ENCODE assay signal across 8 cellular contexts in genomic region chr1:205319081-205320018, GRCh38. TPM values are rescaled to one million over a fixed set of nuclear protein-coding genes. Genes with fewer than 3 reads are reported as not detected.
DNase-seq lines count a peak whose midpoint lies in the region; ATAC-seq, FAIRE-seq and TF ChIP-seq lines count a peak whose summit lies in the region.

No MANE protein-coding gene starts in this region.

- no peak overlapping the region for H3K9ac ChIP-seq in KMS-11
- peak overlapping the region; percentile 71 to 84 for H3K9ac ChIP-seq in duodenal mucosa (ENCODE audit: low read depth in 1 of 2, low read length in 2 of 2)

- peak in 2 of 3 donors; percentile 33 to 50 for DNase-seq in CD4-positive, CD25-positive, alpha-beta regulatory T cell
- no peak for DNase-seq in SJSA1 (ENCODE audit: low read depth in 1 of 2, low spot score in 2 of 2)
- DNase-seq in urothelium cell line (ENCODE audit: low spot score): peak; percentile 48

- peak overlapping the region; percentile 54 for H3K27ac ChIP-seq in CD4-positive, CD25-positive, alpha-beta regulatory T cell (ENCODE audit: insufficient read depth, low read length, poor library complexity, severe bottlenecking)
- H3K27ac ChIP-seq in KMS-11 (peak overlapping the region; percentile 11; the same call in 1 of the 2 replicates), SJSA1 (no peak overlapping the region), duodenal mucosa (ENCODE audit: low read depth, low read length) (peak overlapping the region; percentile 71)

- no peaks in the 10 kb centered on the region for H3K9me3 ChIP-seq in CD4-positive, CD25-positive, alpha-beta regulatory T cell (ENCODE audit: control insufficient read depth in 2 of 2, low read length in 2 of 2)
- H3K9me3 ChIP-seq in SJSA1 (replicated peaks) (no peaks in the 10 kb centered on the region), duodenal mucosa (ENCODE audit: control insufficient read depth in 1 of 2, low read length in 2 of 2) (no peaks in the 10 kb centered on the region), mononuclear cell (ENCODE audit: low read depth, low read length) (no peaks in the 10 kb centered on the region)

- no peak for TF ChIP-seq CTCF in KMS-11 (conservative IDR thresholded peaks at IDR 0.05; ENCODE audit: low read depth, low read length)

- H3K27me3 ChIP-seq in CD4-positive, CD25-positive, alpha-beta regulatory T cell (ENCODE audit: control insufficient read depth, insufficient read depth, low read length): no peaks in the 10 kb centered on the region
- H3K27me3 ChIP-seq in KMS-11 (ENCODE audit: insufficient read depth, low read depth) (no peaks in the 10 kb centered on the region), SJSA1 (replicated peaks) (no peaks in the 10 kb centered on the region), duodenal mucosa (ENCODE audit: control insufficient read depth in 1 of 2, insufficient read depth in 2 of 2, low read length in 2 of 2) (no peaks in the 10 kb centered on the region), mononuclear cell (ENCODE audit: insufficient read depth, low read length) (no peaks in the 10 kb centered on the region)

- peak overlapping the region; percentile 97 to 100 (median 97) for H3K4me3 Mint-ChIP-seq in CD4-positive, CD25-positive, alpha-beta regulatory T cell

- H3K4me2 ChIP-seq in KMS-11: peak overlapping the region; percentile 94

- peaks cover 14 to 86% (median 69%) of the 10 kb centered on the region in 4 donors for H3K4me1 Mint-ChIP-seq in CD4-positive, CD25-positive, alpha-beta regulatory T cell

- H3K36me3 Mint-ChIP-seq in CD4-positive, CD25-positive, alpha-beta regulatory T cell: peaks cover 32% of the 10 kb centered on the region

- peaks cover 30% of the 10 kb centered on the region for H3K27me3 Mint-ChIP-seq in CD4-positive, CD25-positive, alpha-beta regulatory T cell

- ATAC-seq in CD4-positive, CD25-positive, alpha-beta regulatory T cell (ENCODE audit: low read depth in 2 of 2): peak; percentile 12 to 20
- ATAC-seq in HG02840 (IDR thresholded peaks at IDR 0.05; ENCODE audit: low FRiP score, unreplicated experiment) (no peak), GM18858 (IDR thresholded peaks at IDR 0.05; ENCODE audit: unreplicated experiment) (no peak)

- H3K36me3 ChIP-seq in CD4-positive, CD25-positive, alpha-beta regulatory T cell (ENCODE audit: control insufficient read depth, insufficient read depth, low read length): peaks cover 4% of the 10 kb centered on the region
- no peaks in the 10 kb centered on the region for H3K36me3 ChIP-seq in KMS-11 (ENCODE audit: insufficient read depth)
- peaks cover 7% of the 10 kb centered on the region; the same call in 1 of the 2 replicates for H3K36me3 ChIP-seq in SJSA1
- no peaks in the 10 kb centered on the region for H3K36me3 ChIP-seq in duodenal mucosa (ENCODE audit: control insufficient read depth in 1 of 2, insufficient read depth in 2 of 2, low read length in 2 of 2)

- H3K4me3 ChIP-seq in CD4-positive, CD25-positive, alpha-beta regulatory T cell (ENCODE audit: low read depth, low read length): peak overlapping the region; percentile 91
- H3K4me3 ChIP-seq in KMS-11 (IDR thresholded peaks at IDR 0.05; ENCODE audit: insufficient read depth, low read depth, low read length) (no peak overlapping the region), SJSA1 (peak overlapping the region; percentile 75; the same call in 1 of the 2 replicates), duodenal mucosa (ENCODE audit: low read depth in 1 of 2, low read length in 2 of 2) (peak overlapping the region; percentile 62 to 91), mononuclear cell (ENCODE audit: low read length) (peak overlapping the region; percentile 98)

- peak overlapping the region; percentile 43; the same call in 1 of the 2 replicates for H2AFZ ChIP-seq in KMS-11 (ENCODE audit: low read depth)

- H3K79me2 ChIP-seq in KMS-11 (ENCODE audit: insufficient read depth, low read depth): peaks cover 11% of the 10 kb centered on the region; the same call in 1 of the 2 replicates

- peak overlapping the region; percentile 72 to 95 (median 74) for H3K27ac Mint-ChIP-seq in CD4-positive, CD25-positive, alpha-beta regulatory T cell

- FAIRE-seq in urothelium cell line (lab: Jason Lieb, UNC): no peak

- H3K4me1 ChIP-seq in CD4-positive, CD25-positive, alpha-beta regulatory T cell (ENCODE audit: control insufficient read depth, insufficient read depth, low read length, poor library complexity, severe bottlenecking): peaks cover 68% of the 10 kb centered on the region
- H3K4me1 ChIP-seq in KMS-11 (ENCODE audit: low read depth, poor library complexity, severe bottlenecking) (peaks cover 49% of the 10 kb centered on the region), SJSA1 (replicated peaks) (peaks cover 63% of the 10 kb centered on the region), duodenal mucosa (ENCODE audit: control insufficient read depth in 1 of 2, insufficient read depth in 2 of 2, low read length in 2 of 2) (peaks cover 52 to 54% of the 10 kb centered on the region in 2 donors), mononuclear cell (ENCODE audit: insufficient read depth, low read length) (peaks cover 70% of the 10 kb centered on the region)

- no peaks in the 10 kb centered on the region for H4K20me1 ChIP-seq in KMS-11 (ENCODE audit: insufficient read depth)

- H3K9me3 Mint-ChIP-seq in CD4-positive, CD25-positive, alpha-beta regulatory T cell: no peaks in the 10 kb centered on the region

RNA-seq across cellular contexts. Expression of gene NUAK2, which starts 2.2 kb away (rescaled TPM):
- 9.9 TPM for total RNA-seq in CD4-positive, CD25-positive, alpha-beta regulatory T cell
- 10 to 100 TPM; 13.2 to 41.3 (median 25.4) TPM for polyA plus RNA-seq in CD4-positive, CD25-positive, alpha-beta regulatory T cell
- total RNA-seq in SJSA1 (2014; rRNA removed; shearing (Covaris generic)): 2.9 and 5.8 TPM in 2 replicates
- 34.2 TPM for total RNA-seq in mononuclear cell

RNA-seq across cellular contexts. Expression of gene KLHDC8A, which starts 37.4 kb away (rescaled TPM):
- total RNA-seq in CD4-positive, CD25-positive, alpha-beta regulatory T cell: not detected
- polyA plus RNA-seq in CD4-positive, CD25-positive, alpha-beta regulatory T cell: under 1 TPM in 1 of 4 donors, not detected in 3; 0.06 TPM
- total RNA-seq in SJSA1 (2014; rRNA removed; shearing (Covaris generic)): not detected in 2 replicates
- total RNA-seq in mononuclear cell: 0.21 TPM

Comparison
In these comparisons a context has a peak if more than half of its experiments do, and no peak if none do; other contexts are left out.
1. ATAC-seq: peak in CD4-positive, CD25-positive, alpha-beta regulatory T cell (2 of 2); none in HG02840 (single experiment) and GM18858 (single experiment).
2. DNase-seq: peak in CD4-positive, CD25-positive, alpha-beta regulatory T cell (2 of 3) and urothelium cell line (single experiment); none in SJSA1 (0 of 2).